In the genomic region with DNA sequence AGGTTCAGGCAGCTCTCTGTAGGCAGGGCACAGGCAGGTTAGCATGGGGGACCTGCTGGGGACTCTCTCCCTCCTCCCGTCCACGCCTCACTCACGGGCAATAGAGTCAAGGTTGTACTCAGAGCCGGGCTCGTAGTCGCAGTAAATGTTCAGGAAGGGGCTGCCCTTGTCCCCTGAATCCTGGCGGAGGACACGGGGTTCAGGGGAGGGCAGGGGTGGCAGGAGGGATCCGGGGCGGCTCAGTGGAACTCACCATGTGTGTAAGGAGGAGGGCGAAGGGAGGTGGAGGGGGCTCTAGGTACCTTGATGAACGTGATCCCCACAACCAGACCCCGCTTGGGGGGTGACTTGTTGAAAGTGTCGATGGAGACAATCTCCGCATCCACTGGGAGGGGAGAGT, we compare ENCODE assay signal across 8 cellular contexts. TPM values are rescaled to one million over a fixed set of nuclear protein-coding genes. Genes with fewer than 3 reads are reported as not detected.
A peak's percentile ranks its signal among the peaks of the same experiment; 100 is the strongest.
DNase-seq lines count a peak whose midpoint lies in the region; ATAC-seq and TF ChIP-seq lines count a peak whose summit lies in the region.
"Had no signal": no experiment of that assay in that cellular context is flagged by ENCODE, and none has a peak within 500 bp of the region (broad histone marks: within the 10 kb centered on the region; RNA-seq: fewer than 3 reads in every experiment).

No MANE protein-coding gene starts in this region.

- peaks cover 0 to 5% of the 10 kb centered on the region in 2 donors for H3K4me1 ChIP-seq in gastrocnemius medialis

- in situ Hi-C loops in gastrocnemius medialis (cut with MboI; ENCODE audit: low sequenced_read_pairs in 4 of 4): no loop called here

- TF ChIP-seq CTCF in HFF-Myc (IDR thresholded peaks at IDR 0.05; ENCODE audit: low read depth, low read length, missing control alignments) (no peak), WI38 (IDR thresholded peaks at IDR 0.05; ENCODE audit: low read depth, low read length) (no peak), foreskin fibroblast (IDR thresholded peaks at IDR 0.05; ENCODE audit: low read depth, low read length) (no peak), gastrocnemius medialis (IDR thresholded peaks at IDR 0.05 in 4 of 5, conservative IDR thresholded peaks at IDR 0.05 in 1 of 5) (no peak)

- ATAC-seq in gastrocnemius medialis (no peak), GM18873 (IDR thresholded peaks at IDR 0.05; ENCODE audit: low FRiP score, unreplicated experiment) (no peak), GM19467 (IDR thresholded peaks at IDR 0.05; ENCODE audit: unreplicated experiment) (no peak)

- DNase-seq in HFF-Myc (ENCODE audit: extremely low read depth, low read depth) (no peak), foreskin fibroblast (no peak), gastrocnemius medialis (peak in 1 of 2 donors; percentile 16), NCI-H774 (lab: John Stamatoyannopoulos, UW) (no peak)

- TF ChIP-seq POLR2A in gastrocnemius medialis (IDR thresholded peaks at IDR 0.05): no peak

- peak overlapping the region; percentile 69 for H3K4me3 ChIP-seq in HFF-Myc (replicated peaks; ENCODE audit: low read depth, low read length)
- peak overlapping the region; percentile 72 for H3K4me3 ChIP-seq in WI38 (ENCODE audit: low read depth, low read length)
- peak overlapping the region; percentile 56 to 60 for H3K4me3 ChIP-seq in foreskin fibroblast (ENCODE audit: low read depth in 1 of 2, low read length in 2 of 2)
- H3K4me3 ChIP-seq in gastrocnemius medialis: peak overlapping the region in 3 of 4 donors; percentile 67 to 89 (median 79)

- peak overlapping the region in 1 of 4 donors; percentile 93 for H3K27ac ChIP-seq in gastrocnemius medialis

- intact Hi-C loops in gastrocnemius medialis (cut with DNase I; ENCODE audit: low total_unique reads): loop anchor here (2.0 to 10.0 kb wide), 2 partner anchors 46 to 1578 kb away; a partner anchor contains a TSS

- no peaks in the 10 kb centered on the region for H3K27me3 ChIP-seq in gastrocnemius medialis

- H3K36me3 ChIP-seq in gastrocnemius medialis: peaks cover 0 to 8% of the 10 kb centered on the region in 2 donors

- H3K9me3 ChIP-seq in gastrocnemius medialis: no peaks in the 10 kb centered on the region
- H3K9me3 ChIP-seq: mucosa of descending colon had no signal

RNA-seq across cellular contexts. Expression of a gene that starts 0.8 kb away (rescaled TPM):
- total RNA-seq in gastrocnemius medialis: 1 to 10 TPM in 3 of 4 donors, under 1 TPM in 1; 0.91 to 6.4 (median 3.9) TPM

RNA-seq across cellular contexts. Expression of a gene that starts 11.5 kb away (rescaled TPM):
- total RNA-seq in gastrocnemius medialis: not detected

RNA-seq across cellular contexts. Expression of a gene that starts 31.7 kb away (rescaled TPM):
- total RNA-seq in gastrocnemius medialis: 100 to 1,000 TPM; 127 to 272 (median 212) TPM
